ENCODE assay signal across 21 cellular contexts in the genomic region with DNA sequence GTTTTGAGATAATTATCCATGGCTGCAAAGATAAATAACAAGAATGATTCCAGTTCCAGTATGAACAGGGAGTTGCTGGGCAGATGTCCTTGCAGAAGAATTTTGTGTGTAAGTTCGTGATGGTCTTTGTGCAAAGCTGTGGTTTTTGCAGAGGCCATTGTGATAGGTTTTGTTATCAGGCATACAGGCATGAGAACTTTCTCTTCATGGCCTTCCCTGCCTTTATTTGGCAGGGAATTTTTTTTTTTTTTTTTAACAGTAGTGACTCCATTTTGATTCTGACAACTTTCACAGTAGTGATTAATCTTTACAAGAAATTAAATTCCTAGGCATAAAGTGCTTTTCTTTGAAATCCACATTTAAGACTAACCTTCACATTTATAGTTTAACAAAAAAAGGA.
DNase-seq lines count a peak whose midpoint lies in the region; ATAC-seq, FAIRE-seq and TF ChIP-seq lines count a peak whose summit lies in the region.
"Had no signal": no experiment of that assay in that cellular context is flagged by ENCODE, and none has a peak within 500 bp of the region (broad histone marks: within the 10 kb centered on the region; RNA-seq: fewer than 3 reads in every experiment).

No MANE protein-coding gene starts in this region.

- TF ChIP-seq CTCF in K562 (IDR thresholded peaks at IDR 0.05 in 2 of 3, conservative IDR thresholded peaks at IDR 0.05 in 1 of 3; ENCODE audit: insufficient read depth in 2 of 3, low read depth in 1 of 3, low read length in 3 of 3) = no peak
- no peak for TF ChIP-seq CTCF in right atrium auricular region (IDR thresholded peaks at IDR 0.05)

- no peaks in the 10 kb centered on the region for H3K79me2 ChIP-seq in K562 (ENCODE audit: control insufficient read depth, insufficient read depth, low read length)

- H2AK5ac ChIP-seq in neuronal stem cell (ENCODE audit: low read depth, low read length) = no peak overlapping the region

- H3K14ac ChIP-seq in neuronal stem cell (ENCODE audit: low read length) = no peak overlapping the region

- no peak for FAIRE-seq in K562 (lab: Jason Lieb, UNC)
- FAIRE-seq: A204.1, D721Med, GM12892, GM18507 had no signal

- no peaks in the 10 kb centered on the region for H4K20me1 ChIP-seq in K562 (replicated peaks; ENCODE audit: control insufficient read depth, insufficient read depth, low read length)

- H3K9me3 ChIP-seq in HUES48 (ENCODE audit: control insufficient read depth, insufficient read depth, low read length) (no peaks in the 10 kb centered on the region), K562 (replicated peaks; ENCODE audit: control insufficient read depth, insufficient read depth, low read depth, low read length) (no peaks in the 10 kb centered on the region), neuronal stem cell (replicated peaks in 1 of 2; ENCODE audit: control insufficient read depth in 2 of 2, insufficient read depth in 1 of 2, low read depth in 1 of 2, low read length in 2 of 2) (no peaks in the 10 kb centered on the region), right atrium auricular region (no peaks in the 10 kb centered on the region)
- H3K9me3 ChIP-seq: BE2C, Caco-2, HAP-1 had no signal

- H2BK5ac ChIP-seq in neuronal stem cell (ENCODE audit: low read length) = no peak overlapping the region

- H4K91ac ChIP-seq in neuronal stem cell (ENCODE audit: low read depth, low read length, poor library complexity) = no peak overlapping the region

- H3K79me1 ChIP-seq in neuronal stem cell (ENCODE audit: low read depth, low read length) = no peaks in the 10 kb centered on the region

- H2BK15ac ChIP-seq in neuronal stem cell (ENCODE audit: low read length) = no peak overlapping the region

- no peak overlapping the region for H3K18ac ChIP-seq in neuronal stem cell (ENCODE audit: low read length)

- H3K27me3 ChIP-seq in HUES48 (ENCODE audit: control insufficient read depth, insufficient read depth, low read length) (no peaks in the 10 kb centered on the region), K562 (ENCODE audit: control insufficient read depth in 2 of 2, insufficient read depth in 2 of 2, low read length in 2 of 2) (no peaks in the 10 kb centered on the region), neuronal stem cell (ENCODE audit: control insufficient read depth in 3 of 3, insufficient read depth in 3 of 3, low read depth in 1 of 3, low read length in 3 of 3) (no peaks in the 10 kb centered on the region), right atrium auricular region (no peaks in the 10 kb centered on the region)
- H3K27me3 ChIP-seq: BE2C had no signal

- H3K4me3 ChIP-seq in HUES48 (ENCODE audit: low read depth, low read length) = peak overlapping the region; percentile 26; the same call in 1 of the 2 replicates
- H3K4me3 ChIP-seq in K562 = no peak overlapping the region
- no peak overlapping the region for H3K4me3 ChIP-seq in neuronal stem cell (ENCODE audit: low read length in 2 of 2)
- H3K4me3 ChIP-seq in right atrium auricular region = no peak overlapping the region
- H3K4me3 ChIP-seq: HAP-1 had no signal

- POLR2A ChIA-PET in K562 (lab: Yijun Ruan, JAX) = interaction anchor here (0.6 kb wide), 1 partner anchor 374 kb away, joined by 3 read pairs; no protein-coding TSS in a partner anchor

- ATAC-seq in K562 = no peak
- no peak for ATAC-seq in GM19395 (IDR thresholded peaks at IDR 0.05; ENCODE audit: unreplicated experiment)

- H2BK120ac ChIP-seq in neuronal stem cell (ENCODE audit: low read depth, low read length) = no peak overlapping the region

- H3K9ac ChIP-seq in HUES48 (ENCODE audit: low read depth, low read length) (no peak overlapping the region), K562 (ENCODE audit: insufficient read depth in 1 of 2, low read depth in 2 of 2, low read length in 2 of 2) (no peak overlapping the region), neuronal stem cell (ENCODE audit: low read depth, low read length, poor library complexity) (no peak overlapping the region)

- H3K36me3 ChIP-seq in HUES48 (ENCODE audit: control insufficient read depth, insufficient read depth, low read length) (no peaks in the 10 kb centered on the region), K562 (ENCODE audit: control insufficient read depth, insufficient read depth, low read length) (no peaks in the 10 kb centered on the region), neuronal stem cell (replicated peaks in 1 of 2; ENCODE audit: control insufficient read depth in 2 of 2, insufficient read depth in 2 of 2, low read length in 2 of 2) (no peaks in the 10 kb centered on the region), right atrium auricular region (no peaks in the 10 kb centered on the region)
- H3K36me3 ChIP-seq: BE2C, HAP-1 had no signal

- TF ChIP-seq RAD21 in K562 (CRISPR knock-in tag; conservative IDR thresholded peaks at IDR 0.05 in 1 of 2, IDR thresholded peaks at IDR 0.05 in 1 of 2) = no peak

- no peaks in the 10 kb centered on the region for H3K9me1 ChIP-seq in K562 (ENCODE audit: control insufficient read depth, insufficient read depth, low read length)

- WGBS in K562 (ENCODE audit: insufficient coverage, low coverage, missing lambda C conversion rate) = 10% methylated on average over 1 of the region's 1 CpG
- no CpG with 5 or more reads among the region's 1 CpG for WGBS in neuronal stem cell (ENCODE audit: extremely low coverage in 2 of 2, insufficient read length in 2 of 2, insufficient replicate concordance in 1 of 2), 2 donors

- no peak overlapping the region for H3K27ac ChIP-seq in HUES48 (ENCODE audit: low read depth, low read length)
- H3K27ac ChIP-seq in K562 (ENCODE audit: extremely low read depth, low read depth, low read length) = no peak overlapping the region
- H3K27ac ChIP-seq in neuronal stem cell (replicated peaks; ENCODE audit: low read length) = no peak overlapping the region
- no peak overlapping the region for H3K27ac ChIP-seq in right atrium auricular region

- TF ChIP-seq POLR2A in K562 (conservative IDR thresholded peaks at IDR 0.05) = no peak

- intact Hi-C loops in K562 (cut with micrococcal nuclease) = no loop called here

- H3K4ac ChIP-seq in neuronal stem cell (ENCODE audit: low read length) = no peak overlapping the region

- H3K23ac ChIP-seq in neuronal stem cell (ENCODE audit: low read depth, low read length, poor library complexity) = no peak overlapping the region

- DNase-seq in NCI-H748 (lab: John Stamatoyannopoulos, UW; ENCODE audit: unreplicated experiment) = peak; percentile 68
- no peak for DNase-seq in K562 (ENCODE audit: extremely low read depth in 1 of 4, low spot score in 3 of 4)
- DNase-seq in neuronal stem cell (ENCODE audit: low spot score) = no peak
- DNase-seq in right atrium auricular region (ENCODE audit: low spot score) = no peak
- no peak for DNase-seq in amniotic stem cell (lab: John Stamatoyannopoulos, UW)
- DNase-seq: ACHN; BE2C; C1 segment of cervical spinal cord; Caco-2; CD4-positive, CD25-positive, alpha-beta regulatory T cell; CD8-positive, alpha-beta memory T cell; DMS153; DMS79; GDM1 had no signal

- no peak overlapping the region for H2BK12ac ChIP-seq in neuronal stem cell (ENCODE audit: low read length)

- no TSS peak for BruUV-seq in K562 (replicated peaks; lab: Mats Ljungman, UMichigan)

- no peak overlapping the region for H4K8ac ChIP-seq in neuronal stem cell (ENCODE audit: low read depth, low read length)

- peaks cover 13% of the 10 kb centered on the region for H3K4me1 ChIP-seq in HUES48 (ENCODE audit: control insufficient read depth, insufficient read depth, low read length)
- no peaks in the 10 kb centered on the region for H3K4me1 ChIP-seq in K562 (replicated peaks in 1 of 2; ENCODE audit: control insufficient read depth in 2 of 2, insufficient read depth in 2 of 2, low read length in 2 of 2)
- H3K4me1 ChIP-seq in neuronal stem cell (ENCODE audit: control insufficient read depth in 2 of 2, insufficient read depth in 1 of 2, low read depth in 1 of 2, low read length in 2 of 2) = peaks cover 0 to 2% of the 10 kb centered on the region in 2 donors
- H3K4me1 ChIP-seq in right atrium auricular region = no peaks in the 10 kb centered on the region
- H3K4me1 ChIP-seq: BE2C, Caco-2, HAP-1 had no signal

- in situ Hi-C loops in K562 (cut with MboI) = no loop called here

- CTCF ChIA-PET in K562 (lab: Yijun Ruan, JAX; ENCODE audit: low intra/inter-chr PET ratio) = no interaction called here

- H3K4me2 ChIP-seq in K562 (ENCODE audit: insufficient read depth, low read length) = no peak overlapping the region
- no peak overlapping the region for H3K4me2 ChIP-seq in neuronal stem cell (ENCODE audit: insufficient read depth, low read length, poor library complexity, severe bottlenecking)

- H2AFZ ChIP-seq in K562 (ENCODE audit: low read depth, low read length) (no peak overlapping the region), neuronal stem cell (ENCODE audit: low read length) (peak overlapping the region; percentile 77)

- TF ChIP-seq EP300 in K562 (IDR thresholded peaks at IDR 0.05; ENCODE audit: low read length) = no peak

TF ChIP-seq in K562, 482 proteins besides CTCF, POLR2A, EP300 and RAD21 (continues in another document):
- TF ChIP-seq CBX3 (IDR thresholded peaks at IDR 0.05; ENCODE audit: borderline replicate concordance in 1 of 2, low read length in 2 of 2) (no peak), IFI16 (CRISPR knock-in tag; IDR thresholded peaks at IDR 0.05) (no peak), ZNF280B (CRISPR knock-in tag; IDR thresholded peaks at IDR 0.05) (no peak), ZNF311 (CRISPR knock-in tag; IDR thresholded peaks at IDR 0.05) (peak; percentile 89)
- TF ChIP-seq, protein P1, sequence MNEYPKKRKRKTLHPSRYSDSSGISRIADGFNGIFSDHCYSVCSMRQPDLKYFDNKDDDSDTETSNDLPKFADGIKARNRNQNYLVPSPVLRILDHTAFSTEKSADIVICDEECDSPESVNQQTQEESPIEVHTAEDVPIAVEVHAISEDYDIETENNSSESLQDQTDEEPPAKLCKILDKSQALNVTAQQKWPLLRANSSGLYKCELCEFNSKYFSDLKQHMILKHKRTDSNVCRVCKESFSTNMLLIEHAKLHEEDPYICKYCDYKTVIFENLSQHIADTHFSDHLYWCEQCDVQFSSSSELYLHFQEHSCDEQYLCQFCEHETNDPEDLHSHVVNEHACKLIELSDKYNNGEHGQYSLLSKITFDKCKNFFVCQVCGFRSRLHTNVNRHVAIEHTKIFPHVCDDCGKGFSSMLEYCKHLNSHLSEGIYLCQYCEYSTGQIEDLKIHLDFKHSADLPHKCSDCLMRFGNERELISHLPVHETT (CRISPR knock-in tag; conservative IDR thresholded peaks at IDR 0.05 in 1 of 2, IDR thresholded peaks at IDR 0.05 in 1 of 2) = peak in 1 of 2 experiments; percentile 68; a peak in 1 of 4 replicates
